In the genomic region with DNA sequence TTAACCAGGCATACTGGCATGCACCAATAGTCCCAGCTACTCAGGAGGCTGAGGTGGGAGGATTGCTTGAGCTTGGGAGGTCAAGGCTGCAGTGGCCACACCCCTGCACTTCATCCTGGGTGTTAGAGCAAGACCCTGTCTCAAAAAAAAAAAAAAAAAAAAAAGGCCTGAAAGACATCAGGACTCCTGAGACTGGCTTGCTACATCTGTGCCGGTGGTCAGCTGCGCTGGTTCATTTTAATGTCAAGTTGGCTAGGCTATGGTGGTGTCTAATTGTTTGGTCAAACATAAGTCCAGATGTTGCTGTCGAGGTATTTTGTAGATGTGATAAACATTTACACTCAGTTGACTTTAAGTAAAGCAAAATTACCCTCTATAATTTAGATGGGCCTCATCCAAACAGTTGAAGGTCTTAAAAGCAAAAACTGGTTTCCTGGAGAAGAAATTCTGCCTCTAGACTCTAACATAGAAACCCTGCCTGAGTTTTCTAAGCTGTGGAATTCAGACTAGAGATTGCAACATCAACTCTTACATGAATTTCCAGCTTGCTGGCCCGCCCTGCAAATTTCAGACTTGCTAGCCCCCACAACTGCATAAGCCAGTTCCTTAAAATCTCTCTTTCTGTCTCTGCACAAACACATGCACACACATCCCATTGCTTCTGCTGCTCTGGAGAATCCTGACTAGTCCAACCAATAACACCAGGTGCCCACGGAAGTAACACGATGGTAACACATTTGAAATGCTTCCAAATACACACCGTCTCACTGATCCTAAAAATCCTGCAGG, we compare ENCODE assay signal across 8 cellular contexts. TPM values are rescaled to one million over a fixed set of nuclear protein-coding genes. Genes with fewer than 3 reads are reported as not detected.
DNase-seq lines count a peak whose midpoint lies in the region; ATAC-seq and TF ChIP-seq lines count a peak whose summit lies in the region.
"Had no signal": no experiment of that assay in that cellular context is flagged by ENCODE, and none has a peak within 500 bp of the region (broad histone marks: within the 10 kb centered on the region; RNA-seq: fewer than 3 reads in every experiment).

No MANE protein-coding gene starts in this region.

- no peaks in the 10 kb centered on the region for H3K9me3 ChIP-seq in breast epithelium
- no peaks in the 10 kb centered on the region for H3K9me3 ChIP-seq in thyroid gland

- TF ChIP-seq CTCF in breast epithelium (IDR thresholded peaks at IDR 0.05) = no peak
- no peak for TF ChIP-seq CTCF in thyroid gland (IDR thresholded peaks at IDR 0.05)

- H3K27ac ChIP-seq in breast epithelium (peak overlapping the region; percentile 94 to 98), thyroid gland (peak overlapping the region; percentile 92 to 97 (median 96))

- H3K4me1 ChIP-seq in breast epithelium (peaks cover 34 to 63% of the 10 kb centered on the region in 2 donors), thyroid gland (peaks cover 43 to 83% of the 10 kb centered on the region in 2 donors)

- intact Hi-C loops in breast epithelium (cut with DNase I; ENCODE audit: low total_unique reads) = no loop called here
- intact Hi-C loops in thyroid gland (cut with DNase I) = no loop called here

- H3K36me3 ChIP-seq in breast epithelium (no peaks in the 10 kb centered on the region), thyroid gland (no peaks in the 10 kb centered on the region)

- WGBS in thyroid gland, 2 donors = 63 to 88% methylated on average over 7 of the region's 7 CpGs

- H3K4me3 ChIP-seq in breast epithelium = peak overlapping the region in 1 of 3 donors; percentile 26
- H3K4me3 ChIP-seq in thyroid gland (replicated peaks in 1 of 3) = no peak overlapping the region

- TF ChIP-seq POLR2A in breast epithelium (IDR thresholded peaks at IDR 0.05) = no peak
- no peak for TF ChIP-seq POLR2A in thyroid gland (IDR thresholded peaks at IDR 0.05)

- DNase-seq in MV-4-11 (lab: John Stamatoyannopoulos, UW) (peak; percentile 94), breast epithelium (ENCODE audit: low spot score in 2 of 2) (no peak), left lobe of liver (ENCODE audit: low spot score) (no peak), thyroid gland (peak in 1 of 2 donors; percentile 46), GF-D8 (lab: John Stamatoyannopoulos, UW) (no peak)
- DNase-seq: NCI-H345 had no signal

- ATAC-seq in left lobe of liver (peak; percentile 45), HG03457 (IDR thresholded peaks at IDR 0.05; ENCODE audit: unreplicated experiment) (no peak)
- ATAC-seq in activated CD4-positive, CD25-positive, alpha-beta regulatory T cell treated with anti-CD3 and anti-CD28 coated beads, Interleukin-2, amount 50 U/mL, for 24 hours = no peak

- H3K27me3 ChIP-seq in breast epithelium (no peaks in the 10 kb centered on the region), thyroid gland (no peaks in the 10 kb centered on the region)

RNA-seq across cellular contexts. Expression of a gene that starts 18.2 kb away (rescaled TPM):
- total RNA-seq in breast epithelium (100 to 1,000 TPM; 118 to 131 (median 130) TPM), left lobe of liver (3.2 TPM), thyroid gland (100 to 1,000 TPM in 2 of 4 donors, 10 to 100 TPM in 2; 72.3 to 210 (median 118) TPM)

RNA-seq across cellular contexts. Expression of a gene that starts 32.5 kb away (rescaled TPM):
- total RNA-seq in breast epithelium (1 to 10 TPM in 1 of 3 donors, under 1 TPM in 2; 0.33 to 2.1 (median 0.73) TPM), left lobe of liver (0.08 TPM), thyroid gland (1 to 10 TPM in 2 of 4 donors, under 1 TPM in 1, not detected in 1; 0.11 to 2.1 (median 1.0) TPM)

Comparison
In these comparisons a context has a peak if more than half of its experiments do, and no peak if none do; other contexts are left out.
1. RNA of a gene that starts 18.2 kb away (total RNA-seq): 72.3 to 210 TPM in thyroid gland and 118 to 131 TPM in breast epithelium; 3.2 TPM in left lobe of liver (single experiment); every median in the first group is over 10 times any median in the second.